ENCODE assay signal across 3 cellular contexts in genomic region chr1:181136738-181137122, GRCh38.
TF ChIP-seq lines count a peak whose summit lies in the region.

No MANE protein-coding gene starts in this region.

TF ChIP-seq in SK-N-SH, 30 proteins besides CTCF, POLR2A, EP300 and RAD21:
- TF ChIP-seq YY1 (IDR thresholded peaks at IDR 0.05; ENCODE audit: low read depth): no peak
- TF ChIP-seq REST (IDR thresholded peaks at IDR 0.05; ENCODE audit: low read depth, low read length): no peak
- no peak for TF ChIP-seq NFIC (IDR thresholded peaks at IDR 0.05; ENCODE audit: borderline replicate concordance)
TF ChIP-seq in SK-N-SH: peak in this region for 0.

TF ChIP-seq in SK-N-SH treated with all-trans-retinoic acid at 6 μM for 48 hours, 23 proteins besides CTCF, POLR2A, EP300 and RAD21:
- TF ChIP-seq BACH2 (CRISPR knock-in tag; IDR thresholded peaks at IDR 0.05; ENCODE audit: borderline replicate concordance) (no peak), ISL1 (CRISPR knock-in tag; IDR thresholded peaks at IDR 0.05) (no peak), GLIS3 (CRISPR knock-in tag; IDR thresholded peaks at IDR 0.05) (no peak), RARB (CRISPR knock-in tag; IDR thresholded peaks at IDR 0.05) (no peak), CSDC2 (CRISPR knock-in tag; IDR thresholded peaks at IDR 0.05) (no peak), ZNF565 (CRISPR knock-in tag; conservative IDR thresholded peaks at IDR 0.05; ENCODE audit: low read depth) (no peak), ZC3H10 (CRISPR knock-in tag; IDR thresholded peaks at IDR 0.05) (no peak), PATZ1 (CRISPR knock-in tag; IDR thresholded peaks at IDR 0.05; ENCODE audit: borderline replicate concordance) (no peak), TCF4 (CRISPR knock-in tag; IDR thresholded peaks at IDR 0.05; ENCODE audit: borderline replicate concordance) (no peak), ZNF8 (CRISPR knock-in tag; IDR thresholded peaks at IDR 0.05) (no peak), POU6F1 (CRISPR knock-in tag; IDR thresholded peaks at IDR 0.05; ENCODE audit: borderline replicate concordance, low read depth) (no peak)

TF ChIP-seq in H1, 55 proteins besides CTCF, POLR2A, EP300 and RAD21:
- no peak for TF ChIP-seq TBP (IDR thresholded peaks at IDR 0.05; ENCODE audit: low read depth, low read length)
- no peak for TF ChIP-seq GABPA (IDR thresholded peaks at IDR 0.05; ENCODE audit: borderline replicate concordance, insufficient read depth, low read length)
- TF ChIP-seq RXRA (IDR thresholded peaks at IDR 0.05; ENCODE audit: insufficient read depth, low read depth, low read length): no peak
- TF ChIP-seq YY1 (IDR thresholded peaks at IDR 0.05; ENCODE audit: low read depth, low read length): no peak
- no peak for TF ChIP-seq NANOG (IDR thresholded peaks at IDR 0.05; ENCODE audit: insufficient read depth, low read depth, low read length, poor library complexity, severe bottlenecking)
- no peak for TF ChIP-seq POU5F1 (IDR thresholded peaks at IDR 0.05; ENCODE audit: low read depth, low read length)
- no peak for TF ChIP-seq EGR1 (IDR thresholded peaks at IDR 0.05; ENCODE audit: borderline replicate concordance, low read depth, low read length)
- TF ChIP-seq RNF2 (IDR thresholded peaks at IDR 0.05; ENCODE audit: borderline replicate concordance, low read depth, low read length, missing control alignments, poor library complexity, severe bottlenecking): no peak
- TF ChIP-seq RFX5 (IDR thresholded peaks at IDR 0.05; ENCODE audit: borderline replicate concordance, low read depth, low read length): no peak
- TF ChIP-seq CTBP2 (IDR thresholded peaks at IDR 0.05; ENCODE audit: borderline replicate concordance, insufficient read depth, insufficient read length, low read length): no peak
